8 cellular contexts compared by ENCODE assay signal in the genomic region with DNA sequence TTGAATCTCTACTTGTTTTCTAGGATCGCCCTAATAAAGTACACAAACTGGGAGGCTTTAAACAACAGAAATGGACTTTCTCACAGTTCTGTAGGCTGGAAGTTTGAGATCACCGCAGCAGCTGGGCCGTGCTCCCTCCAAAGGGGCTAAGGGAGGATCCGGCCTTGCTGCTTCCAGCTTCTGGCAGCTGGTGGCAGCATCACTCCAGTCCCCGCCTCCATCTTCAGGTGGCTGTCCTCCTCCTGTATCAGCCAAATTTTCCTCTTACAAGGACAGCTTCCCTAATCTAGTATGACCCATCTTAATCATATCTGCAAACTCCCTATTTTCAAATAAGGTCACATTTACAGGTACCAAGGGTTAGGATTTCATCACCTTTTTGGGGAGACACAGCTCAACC.
A peak's percentile ranks its signal among the peaks of the same experiment; 100 is the strongest.
DNase-seq lines count a peak whose midpoint lies in the region; ATAC-seq and TF ChIP-seq lines count a peak whose summit lies in the region.
"Not testable (repeated sequence)": the region's sequence is repeated elsewhere in the genome, so short reads cannot be mapped to it uniquely, and the experiment has no call there.

No MANE protein-coding gene starts in this region.

- intact Hi-C loops in OCI-LY7 (cut with micrococcal nuclease; ENCODE audit: unreplicated experiment), result loop anchor here (1.0 to 5.0 kb wide), 3 partner anchors 187 to 1340 kb away; a partner anchor contains a TSS

- H3K27ac ChIP-seq in C4-2B, result not testable (repeated sequence)
- H3K27ac ChIP-seq in OCI-LY7 (ENCODE audit: low read depth, low read length, poor library complexity, severe bottlenecking), result peak overlapping the region; percentile 16

- H2AFZ ChIP-seq in OCI-LY7 (ENCODE audit: low read length), result peak overlapping the region; percentile 99

- CTCF ChIA-PET in OCI-LY7 (lab: Charles Lee; ENCODE audit: unreplicated experiment), result interaction anchor here (1.1 kb wide), 1 partner anchor 180 kb away, joined by 4 read pairs; no protein-coding TSS in a partner anchor

- peaks cover 22% of the 10 kb centered on the region; the same call in 1 of the 2 replicates for H3K79me2 ChIP-seq in OCI-LY7 (ENCODE audit: insufficient read depth, low read depth, low read length)

- not testable (repeated sequence) for H3K36me3 Mint-ChIP-seq in activated T-cell treated with anti-CD3 and anti-CD28 coated beads, Interleukin-2, amount 50 U/mL, for 24 hours (ENCODE audit: low read depth); memory B cell

- not testable (repeated sequence) for H3K4me3 ChIP-seq in OCI-LY7 (ENCODE audit: low read depth, low read length, poor library complexity, severe bottlenecking)

- not testable (repeated sequence) for H3K9me2 ChIP-seq in OCI-LY7 (ENCODE audit: insufficient read depth, low read length)

- not testable (repeated sequence) for TF ChIP-seq POLR2A in erythroblast (IDR thresholded peaks at IDR 0.05; ENCODE audit: low read length)

- not testable (repeated sequence) for H4K20me1 ChIP-seq in OCI-LY7 (ENCODE audit: insufficient read depth, low read length)

- H3K4me1 Mint-ChIP-seq in activated T-cell treated with anti-CD3 and anti-CD28 coated beads, Interleukin-2, amount 50 U/mL, for 24 hours (ENCODE audit: low read depth), result peaks cover 24% of the 10 kb centered on the region
- not testable (repeated sequence) for H3K4me1 Mint-ChIP-seq in memory B cell

- peak overlapping the region; percentile 87 for H3K27ac Mint-ChIP-seq in activated T-cell treated with anti-CD3 and anti-CD28 coated beads, Interleukin-2, amount 50 U/mL, for 24 hours
- peak overlapping the region; percentile 49 for H3K27ac Mint-ChIP-seq in memory B cell

- H3K4me1 ChIP-seq in OCI-LY7 (ENCODE audit: insufficient read depth, low read length, poor library complexity, severe bottlenecking), result peaks cover 17% of the 10 kb centered on the region

- H3K4me3 Mint-ChIP-seq in activated T-cell treated with anti-CD3 and anti-CD28 coated beads, Interleukin-2, amount 50 U/mL, for 24 hours, result not testable (repeated sequence)
- peak overlapping the region; percentile 89 for H3K4me3 Mint-ChIP-seq in memory B cell

- H3K9me3 ChIP-seq in OCI-LY7 (ENCODE audit: low read length), result not testable (repeated sequence)

- not testable (repeated sequence) for BruUV-seq in OCI-LY7 (replicated peaks; lab: Mats Ljungman, UMichigan)

- not testable (repeated sequence) for H3K9me3 Mint-ChIP-seq in activated T-cell treated with anti-CD3 and anti-CD28 coated beads, Interleukin-2, amount 50 U/mL, for 24 hours; memory B cell

- TF ChIP-seq CTCF in C4-2B (conservative IDR thresholded peaks at IDR 0.05) (peak; percentile 42), OCI-LY7 (conservative IDR thresholded peaks at IDR 0.05; ENCODE audit: low read length) (peak; percentile 70)

- not testable (repeated sequence) for H3K36me3 ChIP-seq in OCI-LY7 (ENCODE audit: insufficient read depth, low read length)

- POLR2A ChIA-PET in OCI-LY7 (lab: Charles Lee), result interaction anchor here (0.5 to 4.4 kb wide), 2 partner anchors 121 to 160 kb away, joined by 3 to 25 read pairs; a partner anchor contains a TSS

- H3K27me3 Mint-ChIP-seq in activated T-cell treated with anti-CD3 and anti-CD28 coated beads, Interleukin-2, amount 50 U/mL, for 24 hours; memory B cell: not testable (repeated sequence)

- peak; percentile 39 for ATAC-seq in GM19455 (IDR thresholded peaks at IDR 0.05; ENCODE audit: unreplicated experiment)
- ATAC-seq in memory B cell (ENCODE audit: low read depth), result peak; percentile 14

- DNase-seq in KG1 (lab: John Stamatoyannopoulos, UW) (peak; percentile 53), OCI-LY7 (ENCODE audit: low spot score) (peak; percentile 41), erythroblast (lab: John Stamatoyannopoulos, UW) (peak; percentile 57 to 66)
- DNase-seq in activated T-cell treated with anti-CD3 and anti-CD28 coated beads, Interleukin-2, amount 50 U/mL, for 24 hours, result peak; percentile 53
- not testable (repeated sequence) for DNase-seq in memory B cell (ENCODE audit: low spot score in 2 of 2)
- peak; percentile 17 to 28 for DNase-seq in stimulated activated CD4-positive, alpha-beta T cell treated with anti-CD3 and anti-CD28 coated beads, Interleukin-4, amount 100 ng/mL, for 48 hours (ENCODE audit: low read depth in 2 of 2)

- peak overlapping the region; percentile 59; the same call in 1 of the 2 replicates for H3K4me2 ChIP-seq in OCI-LY7 (ENCODE audit: low read length)
